Comparison of ENCODE assay signal across 18 cellular contexts in genomic region chr13:93318538-93318937, GRCh38.
DNase-seq lines count a peak whose midpoint lies in the region; ATAC-seq and TF ChIP-seq lines count a peak whose summit lies in the region.
"Had no signal": no experiment of that assay in that cellular context is flagged by ENCODE, and none has a peak within 500 bp of the region (broad histone marks: within the 10 kb centered on the region; RNA-seq: fewer than 3 reads in every experiment).

No MANE protein-coding gene starts in this region.

- ATAC-seq in aorta (ENCODE audit: low FRiP score) (no peak), HG03025 (IDR thresholded peaks at IDR 0.05; ENCODE audit: low FRiP score, unreplicated experiment) (no peak), GM19455 (IDR thresholded peaks at IDR 0.05; ENCODE audit: unreplicated experiment) (no peak)
- ATAC-seq: stimulated activated naive B cell treated with anti-CD40 and anti-IgM and Interleukin-4, amounts not matched to agents 10 μg/mL and 1 μg/mL and 100 μg/mL, for 72 hours had no signal

- TF ChIP-seq CTCF in endothelial cell (IDR thresholded peaks at IDR 0.05; ENCODE audit: unreplicated experiment) = no peak

- intact Hi-C loops in activated naive CD4-positive, alpha-beta T cell treated with anti-CD3 and anti-CD28 coated beads for 36 hours (cut with micrococcal nuclease) = no loop called here
- intact Hi-C loops in aorta (cut with DNase I) = no loop called here

- H3K4me3 ChIP-seq in aorta (ENCODE audit: low read length in 2 of 2) = no peak overlapping the region
- H3K4me3 ChIP-seq: ascending aorta, dorsolateral prefrontal cortex, spleen had no signal

- H3K4me3 Mint-ChIP-seq in activated naive CD4-positive, alpha-beta T cell treated with anti-CD3 and anti-CD28 coated beads for 36 hours = no peak overlapping the region
- H3K4me3 Mint-ChIP-seq in endothelial cell (ENCODE audit: unreplicated experiment) = no peak overlapping the region
- H3K4me3 Mint-ChIP-seq: CD4-positive, alpha-beta T cell; stimulated activated naive B cell treated with anti-CD40 and anti-IgM and Interleukin-4, amounts not matched to agents 10 μg/mL and 1 μg/mL and 100 μg/mL, for 72 hours; type B pancreatic cell had no signal

- H3K27me3 Mint-ChIP-seq in activated naive CD4-positive, alpha-beta T cell treated with anti-CD3 and anti-CD28 coated beads for 36 hours (ENCODE audit: low read depth) = peaks cover 15% of the 10 kb centered on the region
- no peaks in the 10 kb centered on the region for H3K27me3 Mint-ChIP-seq in endothelial cell (ENCODE audit: unreplicated experiment)
- H3K27me3 Mint-ChIP-seq: CD4-positive, alpha-beta T cell; stimulated activated naive B cell treated with anti-CD40 and anti-IgM and Interleukin-4, amounts not matched to agents 10 μg/mL and 1 μg/mL and 100 μg/mL, for 72 hours; type B pancreatic cell had no signal

- 63 to 68% methylated on average over 2 of the region's 2 CpGs for WGBS in aorta, 2 donors

- H3K27ac Mint-ChIP-seq in activated naive CD4-positive, alpha-beta T cell treated with anti-CD3 and anti-CD28 coated beads for 36 hours = peak overlapping the region; percentile 8
- H3K27ac Mint-ChIP-seq in endothelial cell (ENCODE audit: unreplicated experiment) = no peak overlapping the region
- H3K27ac Mint-ChIP-seq: CD4-positive, alpha-beta T cell; stimulated activated naive B cell treated with anti-CD40 and anti-IgM and Interleukin-4, amounts not matched to agents 10 μg/mL and 1 μg/mL and 100 μg/mL, for 72 hours; type B pancreatic cell had no signal

- no peaks in the 10 kb centered on the region for H3K9me3 ChIP-seq in aorta (ENCODE audit: control insufficient read depth, low read length)
- H3K9me3 ChIP-seq: ascending aorta had no signal

- H3K36me3 Mint-ChIP-seq in activated naive CD4-positive, alpha-beta T cell treated with anti-CD3 and anti-CD28 coated beads for 36 hours (ENCODE audit: low read depth) = no peaks in the 10 kb centered on the region
- H3K36me3 Mint-ChIP-seq in endothelial cell (ENCODE audit: low read depth, unreplicated experiment) = no peaks in the 10 kb centered on the region
- H3K36me3 Mint-ChIP-seq: stimulated activated naive B cell treated with anti-CD40 and anti-IgM and Interleukin-4, amounts not matched to agents 10 μg/mL and 1 μg/mL and 100 μg/mL, for 72 hours had no signal

- H3K36me3 ChIP-seq in aorta (ENCODE audit: control insufficient read depth in 1 of 2, insufficient read depth in 2 of 2, low read length in 1 of 2) = no peaks in the 10 kb centered on the region
- H3K36me3 ChIP-seq: ascending aorta, spleen had no signal

- H3K27ac ChIP-seq in aorta (ENCODE audit: low read depth in 1 of 2, low read length in 2 of 2) = no peak overlapping the region
- H3K27ac ChIP-seq: ascending aorta, dorsolateral prefrontal cortex, spleen had no signal

- no peaks in the 10 kb centered on the region for H3K4me1 Mint-ChIP-seq in activated naive CD4-positive, alpha-beta T cell treated with anti-CD3 and anti-CD28 coated beads for 36 hours (ENCODE audit: low read depth)
- peaks cover 10% of the 10 kb centered on the region for H3K4me1 Mint-ChIP-seq in endothelial cell (ENCODE audit: unreplicated experiment)
- H3K4me1 Mint-ChIP-seq: stimulated activated naive B cell treated with anti-CD40 and anti-IgM and Interleukin-4, amounts not matched to agents 10 μg/mL and 1 μg/mL and 100 μg/mL, for 72 hours had no signal

- CTCF ChIA-PET in activated naive CD4-positive, alpha-beta T cell treated with anti-CD3 and anti-CD28 coated beads for 36 hours (lab: Charles Lee) = no interaction called here

- H3K4me1 ChIP-seq in aorta (ENCODE audit: control insufficient read depth in 1 of 2, insufficient read depth in 2 of 2, low read length in 2 of 2) = no peaks in the 10 kb centered on the region
- H3K4me1 ChIP-seq: spleen had no signal

- no peaks in the 10 kb centered on the region for H3K9me3 Mint-ChIP-seq in activated naive CD4-positive, alpha-beta T cell treated with anti-CD3 and anti-CD28 coated beads for 36 hours
- no peaks in the 10 kb centered on the region for H3K9me3 Mint-ChIP-seq in endothelial cell (ENCODE audit: unreplicated experiment)
- H3K9me3 Mint-ChIP-seq: CD4-positive, alpha-beta T cell had no signal

- DNase-seq in activated naive CD4-positive, alpha-beta T cell treated with anti-CD3 and anti-CD28 coated beads for 36 hours = no peak
- no peak for DNase-seq in activated naive CD4-positive, alpha-beta T cell treated with anti-CD3 and anti-CD28 coated beads, Interleukin-2, amount 50 U/mL, for 16 hours
- DNase-seq in OCI-M1 (lab: John Stamatoyannopoulos, UW) (peak; percentile 42), endothelial cell (ENCODE audit: low spot score) (peak; percentile 6), renal cortical epithelial cell (ENCODE audit: low read depth) (peak; percentile 33), aorta (no peak)
- DNase-seq: activated effector memory CD4-positive, alpha-beta T cell treated with Interleukin-2 at 50 U/mL for 16 hours; CD4-positive, alpha-beta T cell; DMS79 treated with DMSO at 0.1 percent for 48 hours; dorsolateral prefrontal cortex; NCI-H1105 treated with DMSO at 0.1 percent for 48 hours; posterior cingulate gyrus; spleen; stimulated activated naive B cell treated with anti-CD40 and anti-IgM and Interleukin-4, amounts not matched to agents 10 μg/mL and 1 μg/mL and 100 μg/mL, for 72 hours had no signal

- no peaks in the 10 kb centered on the region for H3K27me3 ChIP-seq in aorta (ENCODE audit: control insufficient read depth in 1 of 2, insufficient read depth in 2 of 2, low read length in 1 of 2)
- H3K27me3 ChIP-seq: ascending aorta, dorsolateral prefrontal cortex, spleen had no signal

Comparison
In these comparisons a context has a peak if more than half of its experiments do, and no peak if none do; other contexts are left out.
1. DNase-seq: peak in OCI-M1 (single experiment), endothelial cell (single experiment) and renal cortical epithelial cell (single experiment); none in activated naive CD4-positive, alpha-beta T cell treated with anti-CD3 and anti-CD28 coated beads for 36 hours (single experiment), activated naive CD4-positive, alpha-beta T cell treated with anti-CD3 and anti-CD28 coated beads, Interleukin-2, amount 50 U/mL, for 16 hours (single experiment) and aorta (0 of 2).